Comparison of ENCODE assay signal across 7 cellular contexts in genomic region chr1:205261091-205261732, GRCh38. TPM values are rescaled to one million over a fixed set of nuclear protein-coding genes. Genes with fewer than 3 reads are reported as not detected.
DNase-seq lines count a peak whose midpoint lies in the region; ATAC-seq, FAIRE-seq and TF ChIP-seq lines count a peak whose summit lies in the region.
"Not testable (repeated sequence)": the region's sequence is repeated elsewhere in the genome, so short reads cannot be mapped to it uniquely, and the experiment has no call there.

No MANE protein-coding gene starts in this region.

- peaks cover 21% of the 10 kb centered on the region for H3K4me1 ChIP-seq in GM23248 (ENCODE audit: insufficient read depth)

- not testable (repeated sequence) for H3K4me3 ChIP-seq in GM23248; brain microvascular endothelial cell (ENCODE audit: low read depth, low read length)

- CTCF ChIA-PET in WTC11 (lab: Charles Lee): interaction anchor here (0.7 to 6.5 kb wide), 14 partner anchors 10 to 230 kb away, joined by 3 to 36 read pairs (median 7); no protein-coding TSS in a partner anchor

- POLR2A ChIA-PET in WTC11 (lab: Charles Lee): interaction anchor here (1.0 to 1.2 kb wide), 2 partner anchors 40 to 64 kb away, joined by 4 to 5 read pairs; no protein-coding TSS in a partner anchor

- H3K4me1 Mint-ChIP-seq in WTC11: peaks cover 32% of the 10 kb centered on the region

- not testable (repeated sequence) for H3K9me3 Mint-ChIP-seq in WTC11

- not testable (repeated sequence) for H2AFZ ChIP-seq in GM23248

- H3K9me3 ChIP-seq in GM23248 (ENCODE audit: low read depth): not testable (repeated sequence)

- ATAC-seq in WTC11: not testable (repeated sequence)

- H3K9ac ChIP-seq in GM23248: not testable (repeated sequence)

- TF ChIP-seq CTCF in WTC11 (IDR thresholded peaks at IDR 0.05); brain microvascular endothelial cell (IDR thresholded peaks at IDR 0.05; ENCODE audit: low read depth, low read length, missing control alignments): not testable (repeated sequence)

- DNase-seq in GM23248 (peak; percentile 63), M059J (ENCODE audit: low read depth) (peak; percentile 60), RCC 7860 (ENCODE audit: low spot score) (peak; percentile 50), brain microvascular endothelial cell (peak; percentile 58), globus pallidus (ENCODE audit: low spot score) (peak; percentile 7), renal cortical epithelial cell (ENCODE audit: low read depth) (peak; percentile 52)
- DNase-seq in WTC11 (ENCODE audit: low spot score): not testable (repeated sequence)

- H3K27me3 Mint-ChIP-seq in WTC11 (ENCODE audit: low read depth): not testable (repeated sequence)

- not testable (repeated sequence) for H3K27me3 ChIP-seq in GM23248 (replicated peaks; ENCODE audit: insufficient read depth); brain microvascular endothelial cell (replicated peaks)

- not testable (repeated sequence) for H3K79me2 ChIP-seq in GM23248 (ENCODE audit: insufficient read depth)

- not testable (repeated sequence) for H3K36me3 Mint-ChIP-seq in WTC11

- not testable (repeated sequence) for H3K4me3 Mint-ChIP-seq in WTC11

- in situ Hi-C loops in GM23248 (cut with MboI); brain microvascular endothelial cell (cut with HindIII; ENCODE audit: low pct_ligation_motif_present, low sequenced_read_pairs): not testable (repeated sequence)

- H3K9me2 ChIP-seq in GM23248 (ENCODE audit: insufficient read depth): not testable (repeated sequence)

- not testable (repeated sequence) for H3K27ac ChIP-seq in GM23248, brain microvascular endothelial cell

- H4K20me1 ChIP-seq in GM23248 (ENCODE audit: insufficient read depth): not testable (repeated sequence)

- H3F3A ChIP-seq in GM23248 (ENCODE audit: insufficient read depth): not testable (repeated sequence)

- not testable (repeated sequence) for H3K27ac Mint-ChIP-seq in WTC11

- 50 to 52% methylated on average over 7 of the region's 7 CpGs for WGBS in GM23248 (ENCODE audit: low coverage in 1 of 2, low lambda C conversion rate in 2 of 2, missing lambda C conversion rate in 2 of 2), 2 experiments

- H3K36me3 ChIP-seq in GM23248 (ENCODE audit: low read depth); brain microvascular endothelial cell (replicated peaks): not testable (repeated sequence)

- not testable (repeated sequence) for H3K4me2 ChIP-seq in GM23248 (ENCODE audit: unreplicated experiment)

- FAIRE-seq in RCC 7860 (lab: Jason Lieb, UNC): peak; percentile 27

TF ChIP-seq in WTC11, 78 proteins besides CTCF, POLR2A, EP300 and RAD21:
- TF ChIP-seq ZNF121 (CRISPR knock-in tag; IDR thresholded peaks at IDR 0.05): peak; percentile 90

RNA-seq across cellular contexts. Expression of gene TMCC2, which starts 33.5 kb away (rescaled TPM):
- total RNA-seq in GM23248 (2014; rRNA removed; shearing (Covaris generic)): 1.7 and 2.7 TPM in 2 replicates
- 0.39 and 0.63 TPM in 2 replicates for polyA plus RNA-seq in GM23248 (2016; fragmentation: Nextera tagmentation; extraction: Ambion mirVana)
- 0.69 and 2.7 TPM in 2 replicates for total RNA-seq in M059J (2014; rRNA removed; shearing (Covaris generic))
- total RNA-seq in WTC11 (2021): 9.5 to 11.2 TPM (median 11.2 TPM) in 3 replicates
- total RNA-seq in renal cortical epithelial cell: 4.4 and 4.7 TPM in 2 replicates

RNA-seq across cellular contexts. Expression of gene DSTYK, which starts 49.7 kb away (rescaled TPM):
- 11.3 and 12.1 TPM in 2 replicates for total RNA-seq in GM23248 (2014; rRNA removed; shearing (Covaris generic))
- 9.8 and 10.6 TPM in 2 replicates for polyA plus RNA-seq in GM23248 (2016; fragmentation: Nextera tagmentation; extraction: Ambion mirVana)
- 5.3 and 7.4 TPM in 2 replicates for total RNA-seq in M059J (2014; rRNA removed; shearing (Covaris generic))
- total RNA-seq in WTC11 (2021) (10.3 to 11.6 TPM (median 11.0 TPM) in 3 replicates), renal cortical epithelial cell (14.6 and 23.1 TPM in 2 replicates)
